8 cellular contexts compared by ENCODE assay signal in genomic region chrX:52935469-52935783, GRCh38. TPM values are rescaled to one million over a fixed set of nuclear protein-coding genes. Genes with fewer than 3 reads are reported as not detected.
DNase-seq lines count a peak whose midpoint lies in the region; ATAC-seq and TF ChIP-seq lines count a peak whose summit lies in the region.
"Not testable (repeated sequence)": the region's sequence is repeated elsewhere in the genome, so short reads cannot be mapped to it uniquely, and the experiment has no call there.

No MANE protein-coding gene starts in this region.

- not testable (repeated sequence) for H4K20me1 ChIP-seq in BLaER1 treated with 17β-estradiol and CSF1 and Interleukin-3, amounts not matched to agents 10 nM and 100 nM

- H3K4me3 Mint-ChIP-seq in activated naive CD8-positive, alpha-beta T cell treated with anti-CD3 and anti-CD28 coated beads for 36 hours, result peak overlapping the region; percentile 90
- H3K4me3 Mint-ChIP-seq in endodermal cell, result peak overlapping the region; percentile 77
- peak overlapping the region; percentile 95 for H3K4me3 Mint-ChIP-seq in natural killer cell treated with Interleukin-12 subunit alpha and Interleukin-12 subunit beta and Interleukin-15 and Interleukin-18, amount 100 ng/mL, for 72 hours
- H3K4me3 Mint-ChIP-seq in stimulated activated naive CD8-positive, alpha-beta T cell treated with anti-CD3 and anti-CD28 coated beads, Interleukin-15, Interleukin-2, amounts not matched to agents 100 ng/mL and 50 ng/mL, for 24 hours, result peak overlapping the region; percentile 92

- CTCF ChIA-PET in RWPE1 (lab: Yijun Ruan, JAX), result interaction anchor here (0.6 to 0.7 kb wide), 2 partner anchors 685 to 1815 kb away, joined by 3 read pairs; no protein-coding TSS in a partner anchor

- H3K27ac Mint-ChIP-seq in activated naive CD8-positive, alpha-beta T cell treated with anti-CD3 and anti-CD28 coated beads for 36 hours, result peak overlapping the region; percentile 98
- peak overlapping the region; percentile 98 for H3K27ac Mint-ChIP-seq in endodermal cell
- peak overlapping the region; percentile 96 to 97 for H3K27ac Mint-ChIP-seq in natural killer cell treated with Interleukin-12 subunit alpha and Interleukin-12 subunit beta and Interleukin-15 and Interleukin-18, amount 100 ng/mL, for 72 hours
- peak overlapping the region; percentile 99 for H3K27ac Mint-ChIP-seq in stimulated activated naive CD8-positive, alpha-beta T cell treated with anti-CD3 and anti-CD28 coated beads, Interleukin-15, Interleukin-2, amounts not matched to agents 100 ng/mL and 50 ng/mL, for 24 hours

- not testable (repeated sequence) for H3K4me1 Mint-ChIP-seq in activated naive CD8-positive, alpha-beta T cell treated with anti-CD3 and anti-CD28 coated beads for 36 hours; endodermal cell
- H3K4me1 Mint-ChIP-seq in natural killer cell treated with Interleukin-12 subunit alpha and Interleukin-12 subunit beta and Interleukin-15 and Interleukin-18, amount 100 ng/mL, for 72 hours (ENCODE audit: low read depth in 2 of 2), result peaks cover 6 to 14% of the 10 kb centered on the region in 2 donors
- peaks cover 16% of the 10 kb centered on the region for H3K4me1 Mint-ChIP-seq in stimulated activated naive CD8-positive, alpha-beta T cell treated with anti-CD3 and anti-CD28 coated beads, Interleukin-15, Interleukin-2, amounts not matched to agents 100 ng/mL and 50 ng/mL, for 24 hours (ENCODE audit: low read depth)

- not testable (repeated sequence) for DNase-seq in HFF-Myc (ENCODE audit: extremely low read depth, low read depth); RWPE1 (ENCODE audit: low spot score); activated naive CD8-positive, alpha-beta T cell treated with anti-CD3 and anti-CD28 coated beads for 36 hours; endodermal cell; natural killer cell treated with Interleukin-12 subunit alpha and Interleukin-12 subunit beta and Interleukin-15 and Interleukin-18, amount 100 ng/mL, for 72 hours (ENCODE audit: low spot score)

- POLR2A ChIA-PET in RWPE1 (lab: Yijun Ruan, JAX; ENCODE audit: low non-redundant PET), result not testable (repeated sequence)

- ATAC-seq in natural killer cell treated with Interleukin-12 subunit alpha and Interleukin-12 subunit beta and Interleukin-15 and Interleukin-18, amount 100 ng/mL, for 72 hours, result not testable (repeated sequence)

- peak overlapping the region; percentile 63 to 75 (median 66) for H3K4me3 ChIP-seq in BLaER1 treated with 17β-estradiol and CSF1 and Interleukin-3, amounts not matched to agents 10 nM and 100 nM
- H3K4me3 ChIP-seq in HFF-Myc (replicated peaks; ENCODE audit: low read depth, low read length), result peak overlapping the region; percentile 53
- H3K4me3 ChIP-seq in endodermal cell (ENCODE audit: low read length), result peak overlapping the region; percentile 89
- H3K4me3 ChIP-seq in iPS-18c (ENCODE audit: insufficient read depth, low read depth, low read length), result peak overlapping the region; percentile 63

- not testable (repeated sequence) for H3K27me3 Mint-ChIP-seq in activated naive CD8-positive, alpha-beta T cell treated with anti-CD3 and anti-CD28 coated beads for 36 hours; endodermal cell (ENCODE audit: insufficient read depth); natural killer cell treated with Interleukin-12 subunit alpha and Interleukin-12 subunit beta and Interleukin-15 and Interleukin-18, amount 100 ng/mL, for 72 hours; stimulated activated naive CD8-positive, alpha-beta T cell treated with anti-CD3 and anti-CD28 coated beads, Interleukin-15, Interleukin-2, amounts not matched to agents 100 ng/mL and 50 ng/mL, for 24 hours

- not testable (repeated sequence) for H3K9me3 ChIP-seq in BLaER1 treated with 17β-estradiol and CSF1 and Interleukin-3, amounts not matched to agents 10 nM and 100 nM (replicated peaks in 1 of 11); endodermal cell (ENCODE audit: control insufficient read depth, low read length); iPS-18c (ENCODE audit: control insufficient read depth, insufficient read depth, low read length)

- H3K36me3 ChIP-seq in BLaER1 treated with 17β-estradiol and CSF1 and Interleukin-3, amounts not matched to agents 10 nM and 100 nM; endodermal cell (ENCODE audit: control insufficient read depth, insufficient read depth, low read length): not testable (repeated sequence)

- peak overlapping the region; percentile 87 to 98 (median 93) for H3K27ac ChIP-seq in BLaER1 treated with 17β-estradiol and CSF1 and Interleukin-3, amounts not matched to agents 10 nM and 100 nM
- H3K27ac ChIP-seq in RWPE1, result peak overlapping the region; percentile 91
- peak overlapping the region; percentile 98 for H3K27ac ChIP-seq in endodermal cell (ENCODE audit: low read depth, low read length)

- peaks cover 4 to 29% (median 19%) of the 10 kb centered on the region in 11 experiments; a peak in 20 of 22 replicates for H3K27me3 ChIP-seq in BLaER1 treated with 17β-estradiol and CSF1 and Interleukin-3, amounts not matched to agents 10 nM and 100 nM
- H3K27me3 ChIP-seq in endodermal cell (ENCODE audit: control insufficient read depth, insufficient read depth, low read length, poor library complexity, severe bottlenecking), result not testable (repeated sequence)

- 16 to 30% methylated on average over 5 to 10 of the region's 10 CpGs for WGBS in endodermal cell (ENCODE audit: insufficient coverage in 1 of 2, insufficient read length in 1 of 2), 2 experiments

- peaks cover 0 to 13% (median 8%) of the 10 kb centered on the region in 10 experiments; a peak in 14 of 20 replicates for H3K4me1 ChIP-seq in BLaER1 treated with 17β-estradiol and CSF1 and Interleukin-3, amounts not matched to agents 10 nM and 100 nM
- H3K4me1 ChIP-seq in endodermal cell (ENCODE audit: control insufficient read depth, insufficient read depth, low read length), result not testable (repeated sequence)

- H3K36me3 Mint-ChIP-seq in activated naive CD8-positive, alpha-beta T cell treated with anti-CD3 and anti-CD28 coated beads for 36 hours; endodermal cell (ENCODE audit: low read depth); natural killer cell treated with Interleukin-12 subunit alpha and Interleukin-12 subunit beta and Interleukin-15 and Interleukin-18, amount 100 ng/mL, for 72 hours; stimulated activated naive CD8-positive, alpha-beta T cell treated with anti-CD3 and anti-CD28 coated beads, Interleukin-15, Interleukin-2, amounts not matched to agents 100 ng/mL and 50 ng/mL, for 24 hours (ENCODE audit: low read depth): not testable (repeated sequence)

- not testable (repeated sequence) for TF ChIP-seq CTCF in HFF-Myc (IDR thresholded peaks at IDR 0.05; ENCODE audit: low read depth, low read length, missing control alignments); RWPE1 (conservative IDR thresholded peaks at IDR 0.05; ENCODE audit: low read depth); endodermal cell (conservative IDR thresholded peaks at IDR 0.05)

- not testable (repeated sequence) for H3K9me3 Mint-ChIP-seq in activated naive CD8-positive, alpha-beta T cell treated with anti-CD3 and anti-CD28 coated beads for 36 hours; natural killer cell treated with Interleukin-12 subunit alpha and Interleukin-12 subunit beta and Interleukin-15 and Interleukin-18, amount 100 ng/mL, for 72 hours; stimulated activated naive CD8-positive, alpha-beta T cell treated with anti-CD3 and anti-CD28 coated beads, Interleukin-15, Interleukin-2, amounts not matched to agents 100 ng/mL and 50 ng/mL, for 24 hours
- H3K9me3 Mint-ChIP-seq in endodermal cell, result peaks cover 36% of the 10 kb centered on the region

- peak overlapping the region; percentile 82 to 94 (median 89) for H3K9ac ChIP-seq in BLaER1 treated with 17β-estradiol and CSF1 and Interleukin-3, amounts not matched to agents 10 nM and 100 nM
- H3K9ac ChIP-seq in endodermal cell (ENCODE audit: extremely low read depth, low read length, poor library complexity, severe bottlenecking), result peak overlapping the region; percentile 66

- H3K4me2 ChIP-seq in BLaER1 treated with 17β-estradiol and CSF1 and Interleukin-3, amounts not matched to agents 10 nM and 100 nM, result peak overlapping the region; percentile 77 to 100 (median 92)

RNA-seq across cellular contexts. Expression of gene FAM156A, which starts 22.9 kb away (rescaled TPM):
- total RNA-seq in activated naive CD8-positive, alpha-beta T cell treated with anti-CD3 and anti-CD28 coated beads for 36 hours, result 10 to 100 TPM; 22.7 to 23.7 TPM
- 10 to 100 TPM; 14.0 to 21.6 TPM for total RNA-seq in endodermal cell
- 18.1 TPM for polyA plus RNA-seq in endodermal cell (2013, experiment 1 of 2)
- polyA plus RNA-seq in endodermal cell (2013, experiment 2 of 2), result 10.7 TPM
- total RNA-seq in natural killer cell treated with Interleukin-12 subunit alpha and Interleukin-12 subunit beta and Interleukin-15 and Interleukin-18, amount 100 ng/mL, for 72 hours, result 10 to 100 TPM; 24.8 to 41.5 TPM

RNA-seq across cellular contexts. Expression of gene FAM156B, which starts 38.3 kb away (rescaled TPM):
- 10 to 100 TPM; 15.8 to 17.0 TPM for total RNA-seq in activated naive CD8-positive, alpha-beta T cell treated with anti-CD3 and anti-CD28 coated beads for 36 hours
- 10 to 100 TPM; 10.9 to 12.8 TPM for total RNA-seq in endodermal cell
- polyA plus RNA-seq in endodermal cell (2013, experiment 1 of 2), result 14.1 TPM
- 15.6 TPM for polyA plus RNA-seq in endodermal cell (2013, experiment 2 of 2)
- 10 to 100 TPM in 1 of 2 donors, 1 to 10 TPM in 1; 4.7 to 36.1 TPM for total RNA-seq in natural killer cell treated with Interleukin-12 subunit alpha and Interleukin-12 subunit beta and Interleukin-15 and Interleukin-18, amount 100 ng/mL, for 72 hours
